ENCODE assay signal across 1 cellular context in genomic region chr12:52496054-52496453, GRCh38.
TF ChIP-seq lines count a peak whose summit lies in the region.

No MANE protein-coding gene starts in this region.

TF ChIP-seq in GM23338, 12 proteins besides CTCF, POLR2A, EP300 and RAD21 (continued from another document):
- TF ChIP-seq ZNF462 (CRISPR knock-in tag; IDR thresholded peaks at IDR 0.05) (no peak), ZNF331 (CRISPR knock-in tag; IDR thresholded peaks at IDR 0.05; ENCODE audit: low read depth) (no peak), POLR2AphosphoS5 (IDR thresholded peaks at IDR 0.05; ENCODE audit: low read depth) (no peak), ZNF114 (CRISPR knock-in tag; IDR thresholded peaks at IDR 0.05) (no peak), CREB1 (CRISPR knock-in tag; IDR thresholded peaks at IDR 0.05; ENCODE audit: low read depth) (no peak), EZH2 (IDR thresholded peaks at IDR 0.05; ENCODE audit: low read depth, unreplicated experiment) (no peak), EZH2phosphoT487 (IDR thresholded peaks at IDR 0.05; ENCODE audit: unreplicated experiment) (no peak), REST (IDR thresholded peaks at IDR 0.05; ENCODE audit: unreplicated experiment) (no peak), ETS1 (IDR thresholded peaks at IDR 0.05) (no peak)
